Comparison of ENCODE assay signal across 36 cellular contexts in the genomic region with DNA sequence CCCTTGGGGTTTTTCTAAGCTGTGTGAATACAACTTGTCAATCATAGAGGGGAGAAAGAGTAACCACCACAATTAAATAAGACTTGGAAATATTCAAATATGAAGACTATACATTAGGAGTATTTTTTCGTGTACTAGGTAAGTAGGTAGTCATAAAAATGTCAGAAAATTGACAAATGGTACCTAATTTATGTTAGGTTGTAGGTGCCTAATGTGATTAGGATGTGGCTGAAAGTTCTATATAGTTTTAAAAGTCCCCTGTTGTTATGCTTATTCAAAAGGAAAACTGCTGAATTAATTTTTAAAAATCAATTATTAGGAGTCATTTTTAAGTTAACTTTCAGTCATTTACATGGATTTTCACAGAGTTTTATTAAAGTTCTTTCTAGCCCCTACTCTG.
"Had no signal": no experiment of that assay in that cellular context is flagged by ENCODE, and none has a peak within 500 bp of the region (broad histone marks: within the 10 kb centered on the region; RNA-seq: fewer than 3 reads in every experiment).

No MANE protein-coding gene starts in this region.

- H3K27ac ChIP-seq: brain microvascular endothelial cell, Peyer's patch, RWPE1, VCaP had no signal

- H3K9me3 Mint-ChIP-seq: activated B cell treated with CpG ODN at 0.5 μM for 24 hours; activated CD4-positive, alpha-beta memory T cell treated with anti-CD3 and anti-CD28 coated beads, Interleukin-2, amount 10 ng/mL, durations not matched to agents 7 days and 5 days; activated naive CD8-positive, alpha-beta T cell treated with anti-CD3 and anti-CD28 coated beads for 36 hours; activated T-cell treated with anti-CD3 and anti-CD28 coated beads, Interleukin-2, amount 50 U/mL, for 72 hours; activated T-helper 17 cell treated with anti-CD3 and anti-CD28 coated beads, Interleukin-2, amount 50 U/mL, for 72 hours had no signal

- H3K27me3 Mint-ChIP-seq: activated CD4-positive, alpha-beta memory T cell treated with anti-CD3 and anti-CD28 coated beads, Interleukin-2, amount 10 ng/mL, durations not matched to agents 7 days and 5 days; activated naive CD8-positive, alpha-beta T cell treated with anti-CD3 and anti-CD28 coated beads for 36 hours; activated T-helper 17 cell treated with anti-CD3 and anti-CD28 coated beads, Interleukin-2, amount 50 U/mL, for 72 hours had no signal

- H3K27me3 ChIP-seq: brain microvascular endothelial cell, Peyer's patch had no signal

- H3K9me3 ChIP-seq: Peyer's patch had no signal

- H3K36me3 ChIP-seq: brain microvascular endothelial cell, Peyer's patch had no signal

- H3K27ac Mint-ChIP-seq: activated B cell treated with CpG ODN at 0.5 μM for 24 hours; activated CD4-positive, alpha-beta memory T cell treated with anti-CD3 and anti-CD28 coated beads, Interleukin-2, amount 10 ng/mL, durations not matched to agents 7 days and 5 days; activated naive CD8-positive, alpha-beta T cell treated with anti-CD3 and anti-CD28 coated beads for 36 hours; activated T-cell treated with anti-CD3 and anti-CD28 coated beads, Interleukin-2, amount 50 U/mL, for 72 hours; activated T-helper 17 cell treated with anti-CD3 and anti-CD28 coated beads, Interleukin-2, amount 50 U/mL, for 72 hours had no signal

- H3K4me3 Mint-ChIP-seq: activated B cell treated with CpG ODN at 0.5 μM for 24 hours; activated CD4-positive, alpha-beta memory T cell treated with anti-CD3 and anti-CD28 coated beads, Interleukin-2, amount 10 ng/mL, durations not matched to agents 7 days and 5 days; activated naive CD8-positive, alpha-beta T cell treated with anti-CD3 and anti-CD28 coated beads for 36 hours; activated T-cell treated with anti-CD3 and anti-CD28 coated beads, Interleukin-2, amount 50 U/mL, for 72 hours; activated T-helper 17 cell treated with anti-CD3 and anti-CD28 coated beads, Interleukin-2, amount 50 U/mL, for 72 hours had no signal

- H3K4me3 ChIP-seq: Peyer's patch had no signal

- H3K4me1 ChIP-seq: Peyer's patch had no signal

- ATAC-seq: activated T-cell treated with anti-CD3 and anti-CD28 coated beads, Interleukin-2, amount 50 U/mL, for 72 hours; activated T-helper 17 cell treated with anti-CD3 and anti-CD28 coated beads, Interleukin-2, amount 50 U/mL, for 72 hours; PC-3; Right ventricle myocardium inferior; SK-N-SH treated with all-trans-retinoic acid at 6 μM for 48 hours had no signal

- DNase-seq: activated B cell treated with CpG ODN at 0.5 μM for 24 hours; activated CD4-positive, alpha-beta memory T cell treated with anti-CD3 and anti-CD28 coated beads, Interleukin-2, amount 10 ng/mL, durations not matched to agents 7 days and 5 days; activated CD4-positive, alpha-beta T cell treated with anti-CD3 and anti-CD28 coated beads for 4 hours; activated CD4-positive, CD25-positive, alpha-beta regulatory T cell treated with anti-CD3 and anti-CD28 coated beads, Interleukin-2, amount 50 U/mL, for 72 hours; activated effector memory CD4-positive, alpha-beta T cell treated with anti-CD3 and anti-CD28 coated beads, Interleukin-2, amount 50 U/mL, for 16 hours; activated naive CD4-positive, alpha-beta T cell; activated naive CD4-positive, alpha-beta T cell treated with anti-CD3 and anti-CD28 coated beads, Interleukin-2, amount 50 U/mL, for 16 hours; activated naive CD8-positive, alpha-beta T cell treated with anti-CD3 and anti-CD28 coated beads for 36 hours; activated T-cell treated with anti-CD3 and anti-CD28 coated beads, Interleukin-2, amount 50 U/mL, for 1 hour; activated T-cell treated with anti-CD3 and anti-CD28 coated beads, Interleukin-2, amount 50 U/mL, for 72 hours; amniotic stem cell; aorta; brain microvascular endothelial cell; central memory CD4-positive, alpha-beta T cell; Karpas-422; NCI-H1048; NCI-H1105 treated with DMSO at 0.1 percent for 48 hours; NCI-H1436; NCI-H1694; NCI-H1930; NCI-H2081 treated with DMSO at 0.1 percent for 48 hours; NCI-H226; NCI-H446 treated with DMSO at 0.1 percent for 48 hours; NCI-H524; PC-3; Peyer's patch; SIG-M5; SW 1271; T-helper 1 cell; T-helper 2 cell; T-helper 9 cell had no signal

- H3K36me3 Mint-ChIP-seq: activated naive CD8-positive, alpha-beta T cell treated with anti-CD3 and anti-CD28 coated beads for 36 hours had no signal

- H3K4me1 Mint-ChIP-seq: activated B cell treated with CpG ODN at 0.5 μM for 24 hours; activated CD4-positive, alpha-beta memory T cell treated with anti-CD3 and anti-CD28 coated beads, Interleukin-2, amount 10 ng/mL, durations not matched to agents 7 days and 5 days; activated naive CD8-positive, alpha-beta T cell treated with anti-CD3 and anti-CD28 coated beads for 36 hours; activated T-helper 17 cell treated with anti-CD3 and anti-CD28 coated beads, Interleukin-2, amount 50 U/mL, for 72 hours had no signal
